ENCODE assay signal across 8 cellular contexts in genomic region chr4:173301518-173302201, GRCh38. TPM values are rescaled to one million over a fixed set of nuclear protein-coding genes. Genes with fewer than 3 reads are reported as not detected.
DNase-seq lines count a peak whose midpoint lies in the region; ATAC-seq, FAIRE-seq and TF ChIP-seq lines count a peak whose summit lies in the region.

No MANE protein-coding gene starts in this region.

- FAIRE-seq in TTC549 (lab: Jason Lieb, UNC) = peak; percentile 75

- no peaks in the 10 kb centered on the region for H3K36me3 Mint-ChIP-seq in glutamatergic neuron (ENCODE audit: unreplicated experiment)

- H3K4me1 Mint-ChIP-seq in glutamatergic neuron (ENCODE audit: low read depth, unreplicated experiment) = no peaks in the 10 kb centered on the region

- H3K27ac Mint-ChIP-seq in glutamatergic neuron (ENCODE audit: unreplicated experiment) = no peak overlapping the region

- no peak overlapping the region for H3K4me3 Mint-ChIP-seq in glutamatergic neuron (ENCODE audit: unreplicated experiment)

- CTCF ChIA-PET in A673 (lab: Charles Lee) = interaction anchor here (0.6 to 2.5 kb wide), 15 partner anchors 8 to 409 kb away, joined by 3 to 36 read pairs (median 5); no protein-coding TSS in a partner anchor

- H3K36me3 ChIP-seq in A673 (ENCODE audit: insufficient read depth, low read length, poor library complexity, severe bottlenecking) = peaks cover 14% of the 10 kb centered on the region

- DNase-seq in A673 (ENCODE audit: low spot score) (peak; percentile 69), EL (peak; percentile 31), glutamatergic neuron (no peak), NCI-H1436 (lab: John Stamatoyannopoulos, UW) (no peak)
- no peak for DNase-seq in stimulated activated naive CD8-positive, alpha-beta T cell treated with anti-CD3 and anti-CD28 coated beads, Interleukin-15, Interleukin-2, amounts not matched to agents 100 U/mL and 50 U/mL, for 24 hours
- no peak for DNase-seq in activated effector memory CD4-positive, alpha-beta T cell treated with Interleukin-2 at 50 U/mL for 16 hours

- POLR2A ChIA-PET in A673 (lab: Charles Lee; ENCODE audit: low non-redundant PET) = interaction anchor here (0.5 to 0.9 kb wide), 4 partner anchors 16 to 231 kb away, joined by 3 to 5 read pairs (median 3); partner anchors contain the start of gene HMGB2

- H3K9me3 Mint-ChIP-seq in glutamatergic neuron (ENCODE audit: unreplicated experiment) = peaks cover 2% of the 10 kb centered on the region

- H3K9me3 ChIP-seq in A673 (ENCODE audit: low read depth, low read length, poor library complexity, severe bottlenecking) = peaks cover 6% of the 10 kb centered on the region

- peak; percentile 68 for ATAC-seq in HG03175 (IDR thresholded peaks at IDR 0.05; ENCODE audit: unreplicated experiment)
- peak; percentile 66 for ATAC-seq in stimulated activated naive CD8-positive, alpha-beta T cell treated with anti-CD3 and anti-CD28 coated beads, Interleukin-15, Interleukin-2, amounts not matched to agents 100 U/mL and 50 U/mL, for 24 hours

- BruUV-seq in A673 (replicated peaks; lab: Mats Ljungman, UMichigan) = no TSS peak

- peak; percentile 92 for TF ChIP-seq CTCF in A673 (conservative IDR thresholded peaks at IDR 0.05; ENCODE audit: low read depth, low read length)
- peak; percentile 83 for TF ChIP-seq CTCF in glutamatergic neuron (IDR thresholded peaks at IDR 0.05; ENCODE audit: partially characterized antibody, unreplicated experiment)

- H3K27me3 ChIP-seq in A673 (replicated peaks; ENCODE audit: insufficient read depth, low read depth, low read length, poor library complexity) = no peaks in the 10 kb centered on the region

- peaks cover 15% of the 10 kb centered on the region for H3K4me1 ChIP-seq in A673 (ENCODE audit: insufficient read depth, low read length, poor library complexity, severe bottlenecking)

- no peaks in the 10 kb centered on the region for H3K27me3 Mint-ChIP-seq in glutamatergic neuron (ENCODE audit: unreplicated experiment)

- H3K27ac ChIP-seq in A673 (ENCODE audit: low read depth, low read length, poor library complexity, severe bottlenecking) = peak overlapping the region; percentile 34

- intact Hi-C loops in A673 (cut with micrococcal nuclease; ENCODE audit: unreplicated experiment) = loop anchor here (2.0 to 5.0 kb wide), 2 partner anchors 43 to 289 kb away; no protein-coding TSS in a partner anchor

- H3K4me3 ChIP-seq in A673 (ENCODE audit: low read depth, low read length, poor library complexity, severe bottlenecking) = no peak overlapping the region

RNA-seq across cellular contexts. Expression of gene HMGB2, which starts 32.5 kb away (rescaled TPM):
- total RNA-seq in A673 (2021) (392 and 435 TPM in 2 replicates), glutamatergic neuron (ENCODE audit: unreplicated experiment) (66.9 TPM)

Comparison
In these comparisons a context has a peak if more than half of its experiments do, and no peak if none do; other contexts are left out.
1. DNase-seq: peak in A673 (single experiment) and EL (single experiment); none in glutamatergic neuron (single experiment), stimulated activated naive CD8-positive, alpha-beta T cell treated with anti-CD3 and anti-CD28 coated beads, Interleukin-15, Interleukin-2, amounts not matched to agents 100 U/mL and 50 U/mL, for 24 hours (single experiment), activated effector memory CD4-positive, alpha-beta T cell treated with Interleukin-2 at 50 U/mL for 16 hours (single experiment) and NCI-H1436 (single experiment).